Comparison of ENCODE assay signal across 19 cellular contexts in the genomic region with DNA sequence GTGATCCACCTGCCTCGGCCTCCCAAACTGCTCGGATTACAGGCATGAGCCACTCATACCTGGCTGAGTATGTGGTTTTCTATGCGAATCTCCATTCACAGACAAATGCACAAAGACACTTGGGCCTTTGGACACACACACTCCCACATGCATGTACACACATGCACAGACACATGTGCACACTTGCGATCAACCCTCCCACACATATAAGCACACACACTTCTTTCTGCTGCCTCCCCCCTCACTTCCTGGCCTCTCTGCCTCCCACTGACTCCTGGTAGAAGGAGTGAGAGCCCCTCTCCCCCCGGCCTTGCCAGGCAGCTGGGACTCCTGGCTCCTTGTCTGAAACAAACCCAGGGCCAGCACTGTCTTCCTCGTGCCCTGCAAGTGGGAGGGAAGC.
"Had no signal": no experiment of that assay in that cellular context is flagged by ENCODE, and none has a peak within 500 bp of the region (broad histone marks: within the 10 kb centered on the region; RNA-seq: fewer than 3 reads in every experiment).

No MANE protein-coding gene starts in this region.

- H3K27me3 ChIP-seq: dorsolateral prefrontal cortex, left lung, ovary, suprapubic skin, transverse colon, upper lobe of right lung had no signal

- H3K9me3 ChIP-seq: left lung, ovary, psoas muscle, suprapubic skin, transverse colon, upper lobe of right lung had no signal

- H3K4me1 ChIP-seq: left lung, psoas muscle, suprapubic skin, transverse colon, upper lobe of right lung had no signal

- H3K36me3 ChIP-seq: left lung, ovary, suprapubic skin, transverse colon, upper lobe of right lung had no signal

- ATAC-seq: left lung; naive thymus-derived CD8-positive, alpha-beta T cell; psoas muscle; stimulated activated naive CD8-positive, alpha-beta T cell treated with anti-CD3 and anti-CD28 coated beads, Interleukin-15, amount 100 ng/mL, for 72 hours; upper lobe of right lung had no signal

- H3K4me3 ChIP-seq: dorsolateral prefrontal cortex, left lung, ovary, psoas muscle, skin epidermis, suprapubic skin, transverse colon, upper lobe of right lung had no signal

- DNase-seq: dorsolateral prefrontal cortex; effector CD4-positive, alpha-beta T cell; kidney; mammary epithelial cell; naive thymus-derived CD8-positive, alpha-beta T cell; occipital lobe; ovary; psoas muscle; right cardiac atrium; stimulated activated CD4-positive, alpha-beta T cell treated with anti-CD3 and anti-CD28 coated beads, Interleukin-15, amount 100 ng/mL, for 24 hours; stimulated activated CD4-positive, alpha-beta T cell treated with anti-CD3 and anti-CD28 coated beads, Interleukin-2, amount 100 ng/mL, for 48 hours; stimulated activated CD8-positive, alpha-beta memory T cell treated with anti-CD3 and anti-CD28 coated beads, Interleukin-4, amount 100 ng/mL, for 48 hours; stimulated activated naive CD4-positive, alpha-beta T cell; stimulated activated naive CD8-positive, alpha-beta T cell treated with anti-CD3 and anti-CD28 coated beads, Interleukin-15, amount 100 ng/mL, for 72 hours; transverse colon; upper lobe of right lung had no signal

- H3K27ac ChIP-seq: dorsolateral prefrontal cortex, left lung, ovary, psoas muscle, suprapubic skin, transverse colon, upper lobe of right lung had no signal
